In the genomic region with DNA sequence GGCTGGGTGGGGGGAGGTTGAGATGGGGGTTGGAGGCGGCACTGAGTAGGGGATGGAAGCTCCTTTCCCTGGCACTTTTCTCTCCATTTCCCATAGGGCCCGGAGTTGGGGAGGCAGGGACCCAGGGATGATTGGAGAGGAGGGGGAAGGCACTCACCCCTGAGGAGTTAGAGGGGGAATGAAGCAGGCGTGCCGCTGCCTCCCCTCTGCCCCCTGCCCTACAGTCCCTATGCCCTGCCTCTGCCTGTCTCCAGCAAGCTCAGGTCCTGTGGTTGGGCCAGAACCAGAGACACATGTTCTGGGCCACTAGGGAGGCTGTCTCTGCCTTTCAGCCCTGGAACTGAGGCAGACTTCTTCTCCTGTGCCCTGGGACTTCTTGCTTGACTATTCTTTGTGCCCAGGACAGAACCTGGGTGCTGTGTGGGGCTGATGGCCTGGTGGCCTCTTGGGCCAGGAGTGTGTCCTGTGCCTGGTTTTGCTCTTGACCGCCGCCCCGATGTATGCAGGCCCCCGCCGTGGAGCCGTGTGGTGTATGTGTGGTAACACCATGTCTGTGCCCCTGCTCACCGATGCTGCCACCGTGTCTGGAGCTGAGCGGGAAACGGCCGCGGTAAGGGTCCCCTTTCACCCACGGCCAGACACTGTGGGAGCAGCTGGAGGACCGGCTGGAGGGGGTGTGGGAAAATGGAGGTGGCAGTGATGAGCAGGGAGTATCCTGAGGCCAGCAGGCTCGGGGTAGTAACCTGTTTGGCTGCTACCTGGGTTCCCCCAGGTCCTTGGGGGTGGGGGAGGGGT, we compare ENCODE assay signal across 1 cellular context.
TF ChIP-seq lines count a peak whose summit lies in the region.

No MANE protein-coding gene starts in this region.

TF ChIP-seq in GM23338, 12 proteins besides CTCF, POLR2A, EP300 and RAD21 (continued from another document):
- TF ChIP-seq, protein P1, sequence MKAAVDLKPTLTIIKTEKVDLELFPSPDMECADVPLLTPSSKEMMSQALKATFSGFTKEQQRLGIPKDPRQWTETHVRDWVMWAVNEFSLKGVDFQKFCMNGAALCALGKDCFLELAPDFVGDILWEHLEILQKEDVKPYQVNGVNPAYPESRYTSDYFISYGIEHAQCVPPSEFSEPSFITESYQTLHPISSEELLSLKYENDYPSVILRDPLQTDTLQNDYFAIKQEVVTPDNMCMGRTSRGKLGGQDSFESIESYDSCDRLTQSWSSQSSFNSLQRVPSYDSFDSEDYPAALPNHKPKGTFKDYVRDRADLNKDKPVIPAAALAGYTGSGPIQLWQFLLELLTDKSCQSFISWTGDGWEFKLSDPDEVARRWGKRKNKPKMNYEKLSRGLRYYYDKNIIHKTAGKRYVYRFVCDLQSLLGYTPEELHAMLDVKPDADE (IDR thresholded peaks at IDR 0.05): no peak
- TF ChIP-seq NANOG (IDR thresholded peaks at IDR 0.05; ENCODE audit: borderline replicate concordance) (no peak), STAT1 (IDR thresholded peaks at IDR 0.05; ENCODE audit: unreplicated experiment) (no peak), ZNF331 (CRISPR knock-in tag; IDR thresholded peaks at IDR 0.05; ENCODE audit: low read depth) (no peak), EZH2 (IDR thresholded peaks at IDR 0.05; ENCODE audit: low read depth, unreplicated experiment) (no peak), CREB1 (CRISPR knock-in tag; IDR thresholded peaks at IDR 0.05; ENCODE audit: low read depth) (no peak), POLR2AphosphoS5 (IDR thresholded peaks at IDR 0.05; ENCODE audit: low read depth) (no peak), JUNB (IDR thresholded peaks at IDR 0.05; ENCODE audit: unreplicated experiment) (no peak)
- TF ChIP-seq, protein P2, sequence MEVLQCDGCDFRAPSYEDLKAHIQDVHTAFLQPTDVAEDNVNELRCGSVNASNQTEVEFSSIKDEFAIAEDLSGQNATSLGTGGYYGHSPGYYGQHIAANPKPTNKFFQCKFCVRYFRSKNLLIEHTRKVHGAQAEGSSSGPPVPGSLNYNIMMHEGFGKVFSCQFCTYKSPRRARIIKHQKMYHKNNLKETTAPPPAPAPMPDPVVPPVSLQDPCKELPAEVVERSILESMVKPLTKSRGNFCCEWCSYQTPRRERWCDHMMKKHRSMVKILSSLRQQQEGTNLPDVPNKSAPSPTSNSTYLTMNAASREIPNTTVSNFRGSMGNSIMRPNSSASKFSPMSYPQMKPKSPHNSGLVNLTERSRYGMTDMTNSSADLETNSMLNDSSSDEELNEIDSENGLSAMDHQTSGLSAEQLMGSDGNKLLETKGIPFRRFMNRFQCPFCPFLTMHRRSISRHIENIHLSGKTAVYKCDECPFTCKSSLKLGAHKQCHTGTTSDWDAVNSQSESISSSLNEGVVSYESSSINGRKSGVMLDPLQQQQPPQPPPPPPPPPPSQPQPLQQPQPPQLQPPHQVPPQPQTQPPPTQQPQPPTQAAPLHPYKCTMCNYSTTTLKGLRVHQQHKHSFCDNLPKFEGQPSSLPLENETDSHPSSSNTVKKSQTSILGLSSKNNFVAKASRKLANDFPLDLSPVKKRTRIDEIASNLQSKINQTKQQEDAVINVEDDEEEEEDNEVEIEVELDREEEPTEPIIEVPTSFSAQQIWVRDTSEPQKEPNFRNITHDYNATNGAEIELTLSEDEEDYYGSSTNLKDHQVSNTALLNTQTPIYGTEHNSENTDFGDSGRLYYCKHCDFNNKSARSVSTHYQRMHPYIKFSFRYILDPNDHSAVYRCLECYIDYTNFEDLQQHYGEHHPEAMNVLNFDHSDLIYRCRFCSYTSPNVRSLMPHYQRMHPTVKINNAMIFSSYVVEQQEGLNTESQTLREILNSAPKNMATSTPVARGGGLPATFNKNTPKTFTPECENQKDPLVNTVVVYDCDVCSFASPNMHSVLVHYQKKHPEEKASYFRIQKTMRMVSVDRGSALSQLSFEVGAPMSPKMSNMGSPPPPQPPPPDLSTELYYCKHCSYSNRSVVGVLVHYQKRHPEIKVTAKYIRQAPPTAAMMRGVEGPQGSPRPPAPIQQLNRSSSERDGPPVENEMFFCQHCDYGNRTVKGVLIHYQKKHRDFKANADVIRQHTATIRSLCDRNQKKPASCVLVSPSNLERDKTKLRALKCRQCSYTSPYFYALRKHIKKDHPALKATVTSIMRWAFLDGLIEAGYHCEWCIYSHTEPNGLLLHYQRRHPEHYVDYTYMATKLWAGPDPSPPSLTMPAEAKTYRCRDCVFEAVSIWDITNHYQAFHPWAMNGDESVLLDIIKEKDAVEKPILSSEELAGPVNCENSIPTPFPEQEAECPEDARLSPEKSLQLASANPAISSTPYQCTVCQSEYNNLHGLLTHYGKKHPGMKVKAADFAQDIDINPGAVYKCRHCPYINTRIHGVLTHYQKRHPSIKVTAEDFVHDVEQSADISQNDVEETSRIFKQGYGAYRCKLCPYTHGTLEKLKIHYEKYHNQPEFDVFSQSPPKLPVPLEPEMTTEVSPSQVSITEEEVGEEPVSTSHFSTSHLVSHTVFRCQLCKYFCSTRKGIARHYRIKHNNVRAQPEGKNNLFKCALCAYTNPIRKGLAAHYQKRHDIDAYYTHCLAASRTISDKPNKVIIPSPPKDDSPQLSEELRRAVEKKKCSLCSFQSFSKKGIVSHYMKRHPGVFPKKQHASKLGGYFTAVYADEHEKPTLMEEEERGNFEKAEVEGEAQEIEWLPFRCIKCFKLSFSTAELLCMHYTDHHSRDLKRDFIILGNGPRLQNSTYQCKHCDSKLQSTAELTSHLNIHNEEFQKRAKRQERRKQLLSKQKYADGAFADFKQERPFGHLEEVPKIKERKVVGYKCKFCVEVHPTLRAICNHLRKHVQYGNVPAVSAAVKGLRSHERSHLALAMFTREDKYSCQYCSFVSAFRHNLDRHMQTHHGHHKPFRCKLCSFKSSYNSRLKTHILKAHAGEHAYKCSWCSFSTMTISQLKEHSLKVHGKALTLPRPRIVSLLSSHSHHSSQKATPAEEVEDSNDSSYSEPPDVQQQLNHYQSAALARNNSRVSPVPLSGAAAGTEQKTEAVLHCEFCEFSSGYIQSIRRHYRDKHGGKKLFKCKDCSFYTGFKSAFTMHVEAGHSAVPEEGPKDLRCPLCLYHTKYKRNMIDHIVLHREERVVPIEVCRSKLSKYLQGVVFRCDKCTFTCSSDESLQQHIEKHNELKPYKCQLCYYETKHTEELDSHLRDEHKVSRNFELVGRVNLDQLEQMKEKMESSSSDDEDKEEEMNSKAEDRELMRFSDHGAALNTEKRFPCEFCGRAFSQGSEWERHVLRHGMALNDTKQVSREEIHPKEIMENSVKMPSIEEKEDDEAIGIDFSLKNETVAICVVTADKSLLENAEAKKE (CRISPR knock-in tag; IDR thresholded peaks at IDR 0.05): no peak
